ENCODE assay signal across 14 cellular contexts in genomic region chr3:42053476-42053875, GRCh38. TPM values are rescaled to one million over a fixed set of nuclear protein-coding genes. Genes with fewer than 3 reads are reported as not detected.
DNase-seq lines count a peak whose midpoint lies in the region; ATAC-seq, FAIRE-seq and TF ChIP-seq lines count a peak whose summit lies in the region.
"Had no signal": no experiment of that assay in that cellular context is flagged by ENCODE, and none has a peak within 500 bp of the region (broad histone marks: within the 10 kb centered on the region; RNA-seq: fewer than 3 reads in every experiment).

No MANE protein-coding gene starts in this region.

- no peaks in the 10 kb centered on the region for H3K27me3 Mint-ChIP-seq in stimulated activated naive B cell treated with anti-CD40 and anti-IgM and Interleukin-4, amounts not matched to agents 10 μg/mL and 1 μg/mL and 100 μg/mL, for 72 hours

- H3K27me3 ChIP-seq in HUES48 (ENCODE audit: control insufficient read depth, insufficient read depth, low read length) (no peaks in the 10 kb centered on the region), esophagus squamous epithelium (no peaks in the 10 kb centered on the region)

- H3K36me3 Mint-ChIP-seq in stimulated activated naive B cell treated with anti-CD40 and anti-IgM and Interleukin-4, amounts not matched to agents 10 μg/mL and 1 μg/mL and 100 μg/mL, for 72 hours = peaks cover 10 to 38% of the 10 kb centered on the region in 2 donors

- H3K4me1 ChIP-seq in HUES48 (ENCODE audit: control insufficient read depth, insufficient read depth, low read length) (peaks cover 49% of the 10 kb centered on the region), esophagus squamous epithelium (peaks cover 0 to 44% (median 33%) of the 10 kb centered on the region in 3 donors), mesodermal cell (ENCODE audit: control insufficient read depth, insufficient read depth, low read length, poor library complexity, severe bottlenecking) (peaks cover 18% of the 10 kb centered on the region)

- H3K9me3 Mint-ChIP-seq in stimulated activated naive B cell treated with anti-CD40 and anti-IgM and Interleukin-4, amounts not matched to agents 10 μg/mL and 1 μg/mL and 100 μg/mL, for 72 hours = no peaks in the 10 kb centered on the region

- H3K9me3 ChIP-seq in HUES48 (ENCODE audit: control insufficient read depth, insufficient read depth, low read length) (no peaks in the 10 kb centered on the region), esophagus squamous epithelium (no peaks in the 10 kb centered on the region), mesodermal cell (ENCODE audit: control insufficient read depth, low read length) (no peaks in the 10 kb centered on the region)

- no peak for TF ChIP-seq POLR2A in esophagus squamous epithelium (IDR thresholded peaks at IDR 0.05)

- no peak for TF ChIP-seq CTCF in esophagus squamous epithelium (IDR thresholded peaks at IDR 0.05)

- H3K4me3 ChIP-seq in HUES48 (ENCODE audit: low read depth, low read length) (no peak overlapping the region), esophagus squamous epithelium (no peak overlapping the region), mesodermal cell (ENCODE audit: extremely low read depth, insufficient read depth, low read length, poor library complexity, severe bottlenecking) (no peak overlapping the region)

- peak overlapping the region; percentile 45 for H3K27ac Mint-ChIP-seq in stimulated activated naive B cell treated with anti-CD40 and anti-IgM and Interleukin-4, amounts not matched to agents 10 μg/mL and 1 μg/mL and 100 μg/mL, for 72 hours

- H3K4me1 Mint-ChIP-seq in stimulated activated naive B cell treated with anti-CD40 and anti-IgM and Interleukin-4, amounts not matched to agents 10 μg/mL and 1 μg/mL and 100 μg/mL, for 72 hours = peaks cover 56 to 87% of the 10 kb centered on the region in 2 donors

- H3K9ac ChIP-seq in HUES48 (ENCODE audit: low read depth, low read length) = no peak overlapping the region

- H3K36me3 ChIP-seq in HUES48 (ENCODE audit: control insufficient read depth, insufficient read depth, low read length) = no peaks in the 10 kb centered on the region
- no peaks in the 10 kb centered on the region for H3K36me3 ChIP-seq in esophagus squamous epithelium
- no peaks in the 10 kb centered on the region for H3K36me3 ChIP-seq in mesodermal cell (ENCODE audit: control insufficient read depth, insufficient read depth, low read length)

- ATAC-seq in stimulated activated naive B cell treated with anti-CD40 and anti-IgM and Interleukin-4, amounts not matched to agents 10 μg/mL and 1 μg/mL and 100 μg/mL, for 72 hours (replicated peaks) = no peak
- no peak for ATAC-seq in HG02884 (IDR thresholded peaks at IDR 0.05; ENCODE audit: unreplicated experiment)

- no peak overlapping the region for H3K4me3 Mint-ChIP-seq in stimulated activated naive B cell treated with anti-CD40 and anti-IgM and Interleukin-4, amounts not matched to agents 10 μg/mL and 1 μg/mL and 100 μg/mL, for 72 hours

- intact Hi-C loops in esophagus squamous epithelium (cut with DNase I) = no loop called here

- WGBS in esophagus squamous epithelium, 2 donors = 67 to 98% methylated on average over 3 to 5 of the region's 7 CpGs
- WGBS in mesodermal cell (ENCODE audit: insufficient coverage in 2 of 2), 2 experiments = 88 to 90% methylated on average over 3 to 6 of the region's 7 CpGs

- FAIRE-seq in frontal cortex (lab: Jason Lieb, UNC) = no peak

- H3K27ac ChIP-seq in HUES48 (ENCODE audit: low read depth, low read length) (peak overlapping the region; percentile 20), esophagus squamous epithelium (peak overlapping the region in 3 of 4 donors; percentile 71 to 91 (median 82)), mesodermal cell (ENCODE audit: low read depth, low read length, severe bottlenecking) (peak overlapping the region; percentile 53)

- no peak for DNase-seq in esophagus squamous epithelium (lab: John Stamatoyannopoulos, UW)
- no peak for DNase-seq in stimulated activated naive B cell treated with anti-CD40 and anti-IgM and Interleukin-4, amounts not matched to agents 10 μg/mL and 1 μg/mL and 100 μg/mL, for 72 hours
- DNase-seq in frontal cortex (ENCODE audit: low spot score in 2 of 2) = no peak
- no peak for DNase-seq in activated CD4-positive, alpha-beta T cell treated with anti-CD3 and anti-CD28 coated beads, Interleukin-2, amount 50 U/mL, for 48 hours
- DNase-seq in NCI-H2171 (lab: John Stamatoyannopoulos, UW) = no peak
- DNase-seq: activated CD4-positive, alpha-beta T cell treated with anti-CD3 and anti-CD28 coated beads for 48 hours; activated gamma-delta T cell treated with Interleukin-2 at 50 U/mL for 16 hours; AML-193; NCI-H1694; stimulated activated naive CD4-positive, alpha-beta T cell; SW 1271 had no signal

RNA-seq across cellular contexts. Expression of gene TRAK1, which starts 37.7 kb away (rescaled TPM):
- total RNA-seq in esophagus squamous epithelium = 10 to 100 TPM; 31.8 to 40.6 (median 37.7) TPM
- 33.3 TPM for polyA plus RNA-seq in mesodermal cell (2013, experiment 1 of 2)
- polyA plus RNA-seq in mesodermal cell (2013, experiment 2 of 2) = 26.3 TPM
- 28.1 TPM for total RNA-seq in frontal cortex

Comparison
In these comparisons a context has a peak if more than half of its experiments do, and no peak if none do; other contexts are left out.
1. H3K27ac ChIP-seq: peak in every context shown above with its lines; median percentile 82 in esophagus squamous epithelium; 53 in mesodermal cell; 20 in HUES48.